8 cellular contexts compared by ENCODE assay signal in the genomic region with DNA sequence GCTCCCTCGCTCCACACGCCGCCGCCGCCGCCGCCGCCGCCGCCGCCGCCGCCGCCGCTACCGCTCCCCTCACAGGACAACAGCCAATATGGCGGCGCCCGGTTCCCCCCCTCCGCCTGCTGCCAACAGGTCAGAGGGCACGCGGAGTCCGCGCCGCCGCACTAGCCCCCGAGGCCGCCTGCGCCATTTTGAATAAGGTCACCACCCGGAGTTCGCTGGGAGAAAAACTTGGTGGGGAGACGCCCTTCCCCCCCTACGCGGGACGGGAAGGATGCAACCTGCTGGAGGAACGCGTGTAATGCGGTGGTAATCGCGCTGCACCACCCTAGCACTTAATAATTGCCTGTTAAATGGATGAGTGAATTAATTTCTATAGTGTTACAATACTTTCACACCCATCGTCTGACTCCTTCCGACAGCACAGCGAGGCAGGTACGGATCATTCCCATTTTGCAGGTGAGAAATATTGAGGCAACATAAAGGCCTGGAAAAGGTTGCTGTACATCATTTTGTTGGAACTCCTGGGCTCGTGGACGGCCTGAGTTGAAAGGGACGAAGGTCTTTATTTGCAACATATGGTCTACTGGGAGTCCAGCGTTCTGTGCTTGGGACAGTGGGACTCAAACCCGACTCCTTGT. TPM values are rescaled to one million over a fixed set of nuclear protein-coding genes. Genes with fewer than 3 reads are reported as not detected.
DNase-seq lines count a peak whose midpoint lies in the region; ATAC-seq, FAIRE-seq and TF ChIP-seq lines count a peak whose summit lies in the region.

A gene (minus strand): TSS at position 90 of the 638 bp plus-strand sequence. CDS start 105 bp downstream, outside the sequence.

- intact Hi-C loops in OCI-LY7 (cut with micrococcal nuclease; ENCODE audit: unreplicated experiment), result loop anchor here (2.0 kb wide), 2 partner anchors 46 kb away; a partner anchor contains a TSS

- no peaks in the 10 kb centered on the region for H3K9me3 ChIP-seq in OCI-LY7 (ENCODE audit: low read length)

- no peaks in the 10 kb centered on the region for H3K9me2 ChIP-seq in OCI-LY7 (ENCODE audit: insufficient read depth, low read length)

- H2AFZ ChIP-seq in OCI-LY7 (ENCODE audit: low read length), result peak within 1 kb of the TSS; percentile 99

- H3K79me2 ChIP-seq in OCI-LY7 (ENCODE audit: insufficient read depth, low read depth, low read length), result peaks cover 24% of the 10 kb centered on the region

- CTCF ChIA-PET in OCI-LY7 (lab: Charles Lee; ENCODE audit: unreplicated experiment), result no interaction called here

- no peaks in the 10 kb centered on the region for H4K20me1 ChIP-seq in OCI-LY7 (ENCODE audit: insufficient read depth, low read length)

- TF ChIP-seq CTCF in D721Med (IDR thresholded peaks at IDR 0.05; ENCODE audit: insufficient read depth, missing control alignments) (peak; percentile 15), OCI-LY7 (conservative IDR thresholded peaks at IDR 0.05; ENCODE audit: low read length) (peak; percentile 48)

- DNase-seq in D721Med (ENCODE audit: insufficient read length, low spot score) (peak; percentile 95), HuH-7 (ENCODE audit: low spot score) (peak; percentile 98), OCI-LY7 (ENCODE audit: low spot score) (peak; percentile 92), activated T-cell treated with anti-CD3 and anti-CD28 coated beads for 4 hours (peak; percentile 94), epithelial cell of prostate (ENCODE audit: low read depth, low spot score) (no peak), mucosa of gallbladder (ENCODE audit: low spot score) (peak; percentile 92)
- DNase-seq in stimulated activated CD8-positive, alpha-beta memory T cell treated with anti-CD3 and anti-CD28 coated beads, Interleukin-4, amount 100 ng/mL, for 24 hours (ENCODE audit: low read depth), result peak; percentile 93

- H3K4me3 ChIP-seq in OCI-LY7 (ENCODE audit: low read depth, low read length, poor library complexity, severe bottlenecking), result peak within 1 kb of the TSS; percentile 92

- peak; percentile 92 for ATAC-seq in GM21447 (IDR thresholded peaks at IDR 0.05; ENCODE audit: unreplicated experiment)

- H3K36me3 ChIP-seq in OCI-LY7 (ENCODE audit: insufficient read depth, low read length), result peaks cover 33% of the 10 kb centered on the region

- peaks cover 15% of the 10 kb centered on the region for H3K4me1 ChIP-seq in OCI-LY7 (ENCODE audit: insufficient read depth, low read length, poor library complexity, severe bottlenecking)

- H3K27ac ChIP-seq in OCI-LY7 (ENCODE audit: low read depth, low read length, poor library complexity, severe bottlenecking), result peak within 1 kb of the TSS; percentile 25
- peak within 1 kb of the TSS; percentile 75 for H3K27ac ChIP-seq in epithelial cell of prostate

- peak within 1 kb of the TSS; percentile 82 for H3K4me2 ChIP-seq in OCI-LY7 (ENCODE audit: low read length)

- no peak for FAIRE-seq in D721Med (lab: Jason Lieb, UNC)

- POLR2A ChIA-PET in OCI-LY7 (lab: Charles Lee), result interaction anchor here (0.9 kb wide), 1 partner anchor 39 kb away, joined by 3 read pairs; no protein-coding TSS in a partner anchor

- no TSS peak for BruUV-seq in OCI-LY7 (replicated peaks; lab: Mats Ljungman, UMichigan)

RNA-seq across cellular contexts. Expression of the gene that starts here (rescaled TPM):
- total RNA-seq in OCI-LY7 (2014; rRNA removed; shearing (Covaris generic)), result 63.2 and 92.8 TPM in 2 replicates
- total RNA-seq in OCI-LY7 (2022), result 104 and 113 TPM in 2 replicates
- total RNA-seq in mucosa of gallbladder, result 98.1 TPM
